31 cellular contexts compared by ENCODE assay signal in genomic region chr2:102091908-102092307, GRCh38. TPM values are rescaled to one million over a fixed set of nuclear protein-coding genes. Genes with fewer than 3 reads are reported as not detected.
"Had no signal": no experiment of that assay in that cellular context is flagged by ENCODE, and none has a peak within 500 bp of the region (broad histone marks: within the 10 kb centered on the region; RNA-seq: fewer than 3 reads in every experiment).

No MANE protein-coding gene starts in this region.

- H3K4me1 ChIP-seq: body of pancreas, esophagus squamous epithelium, gastroesophageal sphincter had no signal

- H3K27ac ChIP-seq: adrenal gland, body of pancreas, epithelial cell of prostate, esophagus squamous epithelium, gastroesophageal sphincter, heart right ventricle, WERI-Rb-1 had no signal

- DNase-seq: activated B cell treated with CpG ODN at 0.5 μM for 24 hours; activated CD4-positive, alpha-beta T cell treated with anti-CD3 and anti-CD28 coated beads for 48 hours; activated CD4-positive, alpha-beta T cell treated with anti-CD3 and anti-CD28 coated beads, Interleukin-2, amount 50 U/mL, for 1 hour; activated CD4-positive, alpha-beta T cell treated with anti-CD3 and anti-CD28 coated beads, Interleukin-2, amount 50 U/mL, for 48 hours; activated CD8-positive, alpha-beta memory T cell treated with anti-CD3 and anti-CD28 coated beads for 24 hours; activated CD8-positive, alpha-beta T cell treated with anti-CD3 and anti-CD28 coated beads for 36 hours; activated effector memory CD4-positive, alpha-beta T cell treated with anti-CD3 and anti-CD28 coated beads, Interleukin-2, amount 50 U/mL, for 16 hours; activated naive CD4-positive, alpha-beta T cell treated with anti-CD3 and anti-CD28 coated beads for 36 hours; activated naive CD8-positive, alpha-beta T cell treated with anti-CD3 and anti-CD28 coated beads for 36 hours; activated naive CD8-positive, alpha-beta T cell treated with anti-CD3 and anti-CD28 coated beads, Interleukin-2, amount 50 U/mL, for 24 hours; activated T-cell treated with anti-CD3 and anti-CD28 coated beads, Interleukin-2, amount 50 U/mL, for 4 hours; adrenal gland; amygdala; aorta; body of pancreas; caudate nucleus; cortex of kidney; dermis blood vessel endothelial cell; effector CD4-positive, alpha-beta T cell; effector memory CD8-positive, alpha-beta T cell; esophagus squamous epithelium; foreskin melanocyte; heart right ventricle; T-helper 2 cell; WERI-Rb-1 had no signal

- H3K9me3 ChIP-seq: adrenal gland, body of pancreas, esophagus squamous epithelium, gastroesophageal sphincter had no signal

- H3K36me3 ChIP-seq: adrenal gland, esophagus squamous epithelium, gastroesophageal sphincter, heart right ventricle, WERI-Rb-1 had no signal

- FAIRE-seq: colon, TTC549 had no signal

- ATAC-seq: activated CD4-positive, CD25-positive, alpha-beta regulatory T cell treated with anti-CD3 and anti-CD28 coated beads, Interleukin-2, amount 50 U/mL, for 24 hours; activated CD8-positive, alpha-beta T cell treated with anti-CD3 and anti-CD28 coated beads for 36 hours; activated naive CD8-positive, alpha-beta T cell treated with anti-CD3 and anti-CD28 coated beads, Interleukin-2, amount 50 U/mL, for 24 hours; activated T-cell treated with anti-CD3 and anti-CD28 coated beads, Interleukin-2, amount 50 U/mL, for 4 hours; activated T-helper 17 cell treated with anti-CD3 and anti-CD28 coated beads, Interleukin-2, amount 50 U/mL, for 72 hours; body of pancreas; effector memory CD8-positive, alpha-beta T cell; gastroesophageal sphincter; heart right ventricle had no signal

- H3K4me3 ChIP-seq: adrenal gland, body of pancreas, esophagus squamous epithelium, gastroesophageal sphincter, heart right ventricle had no signal

- H3K27me3 ChIP-seq: adrenal gland, body of pancreas, esophagus squamous epithelium, gastroesophageal sphincter, heart right ventricle had no signal

RNA-seq across cellular contexts. Expression of gene IL1R1, which starts 50.6 kb away (rescaled TPM):
- total RNA-seq: activated B cell treated with CpG ODN at 0.5 μM for 24 hours had no signal
